ENCODE assay signal across 18 cellular contexts in the genomic region with DNA sequence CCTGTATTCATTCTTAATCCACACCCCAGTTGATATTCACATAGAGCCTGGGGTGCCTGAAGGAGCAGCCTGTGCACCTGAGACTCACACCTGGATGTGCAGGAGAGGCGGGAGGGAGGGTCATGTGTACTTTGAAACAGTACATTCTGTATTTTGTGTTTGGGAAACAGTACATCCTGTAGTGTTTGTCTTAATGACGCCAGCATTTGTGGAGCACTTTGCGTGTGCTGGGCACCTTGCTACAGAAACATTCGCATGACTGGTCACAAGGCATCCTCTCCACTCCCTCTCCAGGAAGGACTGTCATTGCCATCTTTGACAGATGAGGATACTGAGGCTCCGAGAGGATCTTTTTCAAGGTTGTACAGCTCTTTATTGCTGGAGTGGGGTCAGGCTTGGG.
DNase-seq lines count a peak whose midpoint lies in the region; ATAC-seq and TF ChIP-seq lines count a peak whose summit lies in the region.
"Had no signal": no experiment of that assay in that cellular context is flagged by ENCODE, and none has a peak within 500 bp of the region (broad histone marks: within the 10 kb centered on the region; RNA-seq: fewer than 3 reads in every experiment).

No MANE protein-coding gene starts in this region.

- no peaks in the 10 kb centered on the region for H3K9me3 Mint-ChIP-seq in progenitor cell of endocrine pancreas (ENCODE audit: low read depth)
- H3K9me3 Mint-ChIP-seq: HFFc6; T-helper 2 cell treated with Interferon-gamma antibody and Interleukin-4, amounts not matched to agents 5 μg/mL and 100 μg/mL, for 36 hours had no signal

- H3K27ac Mint-ChIP-seq in progenitor cell of endocrine pancreas: peak overlapping the region; percentile 73
- H3K27ac Mint-ChIP-seq: HFFc6; T-helper 2 cell treated with Interferon-gamma antibody and Interleukin-4, amounts not matched to agents 5 μg/mL and 100 μg/mL, for 36 hours had no signal

- TF ChIP-seq CTCF in progenitor cell of endocrine pancreas (IDR thresholded peaks at IDR 0.05; ENCODE audit: unreplicated experiment): no peak

- H3K27me3 Mint-ChIP-seq in progenitor cell of endocrine pancreas: no peaks in the 10 kb centered on the region

- peaks cover 1% of the 10 kb centered on the region for H3K36me3 Mint-ChIP-seq in progenitor cell of endocrine pancreas (ENCODE audit: insufficient read depth)

- peaks cover 2% of the 10 kb centered on the region for H3K4me1 Mint-ChIP-seq in progenitor cell of endocrine pancreas (ENCODE audit: low read depth)

- in situ Hi-C loops in Caki2 (cut with HindIII; ENCODE audit: low pct_unique_long_range_greater_than_20kb, low sequenced_read_pairs): no loop called here

- no peak overlapping the region for H3K4me3 Mint-ChIP-seq in progenitor cell of endocrine pancreas (ENCODE audit: low read depth)
- H3K4me3 Mint-ChIP-seq: HFFc6; T-helper 2 cell treated with Interferon-gamma antibody and Interleukin-4, amounts not matched to agents 5 μg/mL and 100 μg/mL, for 36 hours had no signal

- DNase-seq in Caki2 (ENCODE audit: low read depth) (peak; percentile 58), NCI-H2029 treated with DMSO at 0.1 percent for 48 hours (lab: John Stamatoyannopoulos, UW) (peak; percentile 17), progenitor cell of endocrine pancreas (ENCODE audit: low spot score, unreplicated experiment) (no peak), NCI-H524 (lab: John Stamatoyannopoulos, UW) (no peak), nucleus accumbens (lab: John Stamatoyannopoulos, UW) (no peak)
- DNase-seq: activated CD4-positive, CD25-positive, alpha-beta regulatory T cell treated with anti-CD3 and anti-CD28 coated beads, Interleukin-2, amount 50 U/mL, for 72 hours; activated CD8-positive, alpha-beta memory T cell treated with anti-CD3 and anti-CD28 coated beads, Interleukin-2, amount 50 U/mL, for 4 hours; aorta; BE2C; foreskin keratinocyte; HFFc6; midbrain; NCI-H2171; stimulated activated CD4-positive, alpha-beta T cell treated with anti-CD3 and anti-CD28 coated beads, Interleukin-4, amount 100 ng/mL, for 1 hour; stimulated activated CD8-positive, alpha-beta memory T cell treated with anti-CD3 and anti-CD28 coated beads, Interleukin-4, amount 100 ng/mL, for 48 hours had no signal

- ATAC-seq in esophagus mucosa: peak; percentile 24
- no peak for ATAC-seq in HG02870 (IDR thresholded peaks at IDR 0.05; ENCODE audit: unreplicated experiment)
- ATAC-seq: foreskin keratinocyte had no signal

Comparison
In these comparisons a context has a peak if more than half of its experiments do, and no peak if none do; other contexts are left out.
1. DNase-seq: peak in Caki2 (single experiment) and NCI-H2029 treated with DMSO at 0.1 percent for 48 hours (single experiment); none in progenitor cell of endocrine pancreas (single experiment), NCI-H524 (0 of 2) and nucleus accumbens (0 of 56).